Comparison of ENCODE assay signal across 2 cellular contexts in genomic region chr9:93007529-93008058, GRCh38.
TF ChIP-seq lines count a peak whose summit lies in the region.

No MANE protein-coding gene starts in this region.

TF ChIP-seq in SK-N-SH, 30 proteins besides CTCF, POLR2A, EP300 and RAD21 (continued from another document):
- TF ChIP-seq PBX3 (IDR thresholded peaks at IDR 0.05) (no peak), FOXJ3 (CRISPR knock-in tag; IDR thresholded peaks at IDR 0.05) (no peak)

TF ChIP-seq in SK-N-SH treated with all-trans-retinoic acid at 6 μM for 48 hours, 23 proteins besides CTCF, POLR2A, EP300 and RAD21 (continued from another document):
- no peak for TF ChIP-seq TSHZ2 (CRISPR knock-in tag; IDR thresholded peaks at IDR 0.05)
- TF ChIP-seq POU6F1 (CRISPR knock-in tag; IDR thresholded peaks at IDR 0.05; ENCODE audit: borderline replicate concordance, low read depth) = no peak
